Comparison of ENCODE assay signal across 1 cellular context in genomic region chr2:8090748-8091700, GRCh38.
TF ChIP-seq lines count a peak whose summit lies in the region.

No MANE protein-coding gene starts in this region.

TF ChIP-seq in HepG2, 621 proteins besides CTCF, POLR2A, EP300 and RAD21 (continued from another document and continues in another):
- TF ChIP-seq PREB (CRISPR knock-in tag; IDR thresholded peaks at IDR 0.05) (no peak), ARID5B (CRISPR knock-in tag; IDR thresholded peaks at IDR 0.05) (peak; percentile 96), ZBTB21 (CRISPR knock-in tag; IDR thresholded peaks at IDR 0.05) (no peak), DNMT1 (CRISPR knock-in tag; IDR thresholded peaks at IDR 0.05) (no peak), KDM1A (CRISPR knock-in tag; IDR thresholded peaks at IDR 0.05) (no peak; the same call in 1 of the 2 replicates), XRCC5 (optimal IDR thresholded peaks at IDR 0.05; ENCODE audit: low read length) (peak; percentile 94), NFATC3 (CRISPR knock-in tag; IDR thresholded peaks at IDR 0.05) (no peak), ZNF564 (CRISPR knock-in tag; IDR thresholded peaks at IDR 0.05) (0 out of 2 replicates have a peak, but pooled peaks have one; percentile 69), ZNF143 (CRISPR knock-in tag; IDR thresholded peaks at IDR 0.05) (no peak), MED13 (CRISPR knock-in tag; IDR thresholded peaks at IDR 0.05) (peak; percentile 76; the same call in 1 of the 2 replicates), ZNF660 (CRISPR knock-in tag; IDR thresholded peaks at IDR 0.05; ENCODE audit: borderline replicate concordance, low read depth) (no peak), TIGD3 (CRISPR knock-in tag; IDR thresholded peaks at IDR 0.05; ENCODE audit: borderline replicate concordance) (no peak), SP140L (CRISPR knock-in tag; IDR thresholded peaks at IDR 0.05; ENCODE audit: borderline replicate concordance) (0 out of 2 replicates have a peak, but pooled peaks have one; percentile 77), ELF4 (CRISPR knock-in tag; IDR thresholded peaks at IDR 0.05; ENCODE audit: borderline replicate concordance) (peak; percentile 96; the same call in 1 of the 2 replicates), ZZZ3 (CRISPR knock-in tag; IDR thresholded peaks at IDR 0.05; ENCODE audit: borderline replicate concordance) (no peak), ZNF180 (CRISPR knock-in tag; IDR thresholded peaks at IDR 0.05; ENCODE audit: borderline replicate concordance, low read depth) (no peak), KLF16 (CRISPR knock-in tag; IDR thresholded peaks at IDR 0.05) (peak in 1 of 2 experiments; percentile 74; a peak in 1 of 4 replicates), ZNF878 (CRISPR knock-in tag; IDR thresholded peaks at IDR 0.05) (peak; percentile 98), SALL1 (CRISPR knock-in tag; IDR thresholded peaks at IDR 0.05) (peak; percentile 99), PCBP1 (IDR thresholded peaks at IDR 0.05; ENCODE audit: borderline replicate concordance, low read depth, low read length) (no peak), ZNF296 (CRISPR knock-in tag; conservative IDR thresholded peaks at IDR 0.05) (no peak), NFAT5 (CRISPR knock-in tag; IDR thresholded peaks at IDR 0.05) (no peak), CHCHD3 (CRISPR knock-in tag; IDR thresholded peaks at IDR 0.05) (no peak), PHF21A (CRISPR knock-in tag; IDR thresholded peaks at IDR 0.05) (peak; percentile 95), ZNF530 (CRISPR knock-in tag; IDR thresholded peaks at IDR 0.05; ENCODE audit: low read depth) (no peak), ZKSCAN5 (CRISPR knock-in tag; IDR thresholded peaks at IDR 0.05) (peak; percentile 44; the same call in 1 of the 2 replicates), NPAS2 (CRISPR knock-in tag; IDR thresholded peaks at IDR 0.05; ENCODE audit: borderline replicate concordance) (no peak), THAP7 (CRISPR knock-in tag; IDR thresholded peaks at IDR 0.05) (peak; percentile 60; the same call in 1 of the 2 replicates), ZNF251 (CRISPR knock-in tag; IDR thresholded peaks at IDR 0.05) (no peak), RFX1 (IDR thresholded peaks at IDR 0.05) (no peak), BCLAF1 (IDR thresholded peaks at IDR 0.05) (no peak), ZNF770 (CRISPR knock-in tag; IDR thresholded peaks at IDR 0.05) (no peak), ISX (CRISPR knock-in tag; conservative IDR thresholded peaks at IDR 0.05) (no peak), ARHGAP35 (CRISPR knock-in tag; IDR thresholded peaks at IDR 0.05; ENCODE audit: borderline replicate concordance) (no peak), TFAP4 (IDR thresholded peaks at IDR 0.05; ENCODE audit: borderline replicate concordance, low read depth) (peak; percentile 98), ZNF577 (CRISPR knock-in tag; IDR thresholded peaks at IDR 0.05; ENCODE audit: borderline replicate concordance, low read depth) (no peak), ZNF501 (CRISPR knock-in tag; IDR thresholded peaks at IDR 0.05) (peak; percentile 79; the same call in 1 of the 2 replicates), CHD4 (IDR thresholded peaks at IDR 0.05; ENCODE audit: borderline replicate concordance, low read length) (peak; percentile 84; the same call in 1 of the 2 replicates), PHF20 (CRISPR knock-in tag; IDR thresholded peaks at IDR 0.05) (peak; percentile 82), DBP (CRISPR knock-in tag; IDR thresholded peaks at IDR 0.05; ENCODE audit: not compliant biosample characterization) (no peak), ISL2 (CRISPR knock-in tag; IDR thresholded peaks at IDR 0.05) (peak; percentile 91), TAF15 (IDR thresholded peaks at IDR 0.05; ENCODE audit: low read depth, low read length, poor library complexity, severe bottlenecking) (no peak), HNRNPH1 (optimal IDR thresholded peaks at IDR 0.05; ENCODE audit: low read depth, low read length) (no peak), HHEX (CRISPR knock-in tag; IDR thresholded peaks at IDR 0.05) (0 out of 2 replicates have a peak, but pooled peaks have one; percentile 14)
